27 cellular contexts compared by ENCODE assay signal in the genomic region with DNA sequence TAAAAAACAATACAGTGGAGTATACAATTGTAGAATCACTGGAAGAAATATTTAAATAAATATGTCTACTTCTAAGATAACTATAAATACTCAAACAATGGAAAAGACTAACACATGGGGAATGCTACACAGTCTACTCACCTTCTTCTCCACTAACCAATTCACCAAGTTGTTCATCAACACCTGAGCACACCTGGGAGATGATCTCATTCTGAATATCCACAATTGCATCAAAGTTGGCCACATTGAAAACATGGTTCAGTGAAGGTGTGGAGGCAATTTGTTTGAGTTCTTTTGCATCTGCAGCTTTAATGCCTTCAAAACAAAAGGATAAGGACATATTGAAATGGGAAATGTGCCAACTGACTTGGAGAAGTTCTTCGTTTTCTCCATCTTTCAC. TPM values are rescaled to one million over a fixed set of nuclear protein-coding genes. Genes with fewer than 3 reads are reported as not detected.
"Had no signal": no experiment of that assay in that cellular context is flagged by ENCODE, and none has a peak within 500 bp of the region (broad histone marks: within the 10 kb centered on the region; RNA-seq: fewer than 3 reads in every experiment).

No MANE protein-coding gene starts in this region.

- H3K4me3 ChIP-seq: dorsolateral prefrontal cortex, esophagus muscularis mucosa, lung, right lobe of liver, suprapubic skin, transverse colon, upper lobe of right lung, uterus had no signal

- H3K9ac ChIP-seq: parathyroid adenoma had no signal

- H3K36me3 Mint-ChIP-seq: immature natural killer cell had no signal

- DNase-seq: cerebellar nuclear complex; dorsolateral prefrontal cortex; effector CD4-positive, alpha-beta T cell; hypothalamus; immature natural killer cell; islet precursor cell; mesendoderm; midbrain; naive thymus-derived CD8-positive, alpha-beta T cell; nephron progenitor cell; right lobe of liver; small intestine; stimulated activated CD4-positive, alpha-beta T cell treated with anti-CD3 and anti-CD28 coated beads, Interleukin-15, amount 100 ng/mL, for 24 hours; stimulated activated CD4-positive, alpha-beta T cell treated with anti-CD3 and anti-CD28 coated beads, Interleukin-2, amount 100 ng/mL, for 48 hours; stimulated activated naive CD4-positive, alpha-beta T cell; stimulated activated naive CD8-positive, alpha-beta T cell treated with anti-CD3 and anti-CD28 coated beads, Interleukin-15, amount 100 ng/mL, for 72 hours; transverse colon; upper lobe of right lung; uterus had no signal

- H3K36me3 ChIP-seq: right lobe of liver, transverse colon, upper lobe of right lung had no signal

- ATAC-seq: left lobe of liver; naive thymus-derived CD8-positive, alpha-beta T cell; right lobe of liver; stimulated activated naive CD8-positive, alpha-beta T cell treated with anti-CD3 and anti-CD28 coated beads, Interleukin-15, amount 100 ng/mL, for 72 hours; upper lobe of right lung had no signal

- H3K27ac ChIP-seq: dorsolateral prefrontal cortex, esophagus muscularis mucosa, parathyroid adenoma, right lobe of liver, suprapubic skin, transverse colon, upper lobe of right lung, uterus had no signal

- H3K4me1 Mint-ChIP-seq: immature natural killer cell; naive thymus-derived CD8-positive, alpha-beta T cell; nephron progenitor cell; stimulated activated naive CD8-positive, alpha-beta T cell treated with anti-CD3 and anti-CD28 coated beads, Interleukin-15, amount 100 ng/mL, for 72 hours had no signal

- H3K27me3 Mint-ChIP-seq: progenitor cell of endocrine pancreas had no signal

- H3K9me3 ChIP-seq: esophagus muscularis mucosa, right lobe of liver, suprapubic skin, transverse colon, upper lobe of right lung, uterus had no signal

- FAIRE-seq: colon, frontal cortex, small intestine had no signal

- H2AFZ ChIP-seq: parathyroid adenoma had no signal

- H3K4me1 ChIP-seq: parathyroid adenoma, right lobe of liver, suprapubic skin, transverse colon, upper lobe of right lung, uterus had no signal

- H3K27me3 ChIP-seq: esophagus muscularis mucosa, right lobe of liver, suprapubic skin, transverse colon, uterus had no signal

- H3K4me3 Mint-ChIP-seq: immature natural killer cell; naive thymus-derived CD8-positive, alpha-beta T cell; nephron progenitor cell; stimulated activated naive CD8-positive, alpha-beta T cell treated with anti-CD3 and anti-CD28 coated beads, Interleukin-15, amount 100 ng/mL, for 72 hours had no signal

- H3K27ac Mint-ChIP-seq: immature natural killer cell; naive thymus-derived CD8-positive, alpha-beta T cell; nephron progenitor cell; progenitor cell of endocrine pancreas; stimulated activated naive CD8-positive, alpha-beta T cell treated with anti-CD3 and anti-CD28 coated beads, Interleukin-15, amount 100 ng/mL, for 72 hours had no signal

RNA-seq across cellular contexts. Expression of a gene that starts 17.6 kb away (rescaled TPM):
- total RNA-seq: naive thymus-derived CD8-positive, alpha-beta T cell had no signal
- polyA plus RNA-seq: immature natural killer cell; naive thymus-derived CD8-positive, alpha-beta T cell had no signal
